Comparison of ENCODE assay signal across 8 cellular contexts in genomic region chr1:55702064-55702463, GRCh38.
DNase-seq lines count a peak whose midpoint lies in the region; ATAC-seq, FAIRE-seq and TF ChIP-seq lines count a peak whose summit lies in the region.

No MANE protein-coding gene starts in this region.

- H3K27me3 ChIP-seq in GM12878 (replicated peaks in 1 of 2; ENCODE audit: control insufficient read depth in 2 of 2, insufficient read depth in 2 of 2, low read length in 1 of 2): no peaks in the 10 kb centered on the region

- H3K9ac ChIP-seq in GM12878 (ENCODE audit: control insufficient read depth, insufficient read depth, low read length): no peak overlapping the region

- TF ChIP-seq POLR2A in GM12878 (IDR thresholded peaks at IDR 0.05; ENCODE audit: low read depth, low read length): no peak
- TF ChIP-seq POLR2A in H54 (IDR thresholded peaks at IDR 0.05; ENCODE audit: low read depth, low read length): no peak

- FAIRE-seq in GM12878 (lab: Jason Lieb, UNC) (peak; percentile 77), H54 (lab: Jason Lieb, UNC) (no peak)

- peak; percentile 84 for DNase-seq in DMS53 (lab: John Stamatoyannopoulos, UW)
- DNase-seq in Kasumi-1 (lab: John Stamatoyannopoulos, UW): peak; percentile 53 to 63
- no peak for DNase-seq in GM12878 (ENCODE audit: low read depth, low spot score)
- peak; percentile 6 for DNase-seq in medulla oblongata (ENCODE audit: extremely low spot score)
- DNase-seq in mucosa of gallbladder (ENCODE audit: low spot score): no peak
- no peak for DNase-seq in H54 (ENCODE audit: insufficient read length, low spot score)

- no peaks in the 10 kb centered on the region for H3K36me3 ChIP-seq in GM12878 (ENCODE audit: control insufficient read depth in 2 of 2, insufficient read depth in 2 of 2, low read length in 1 of 2)

- TF ChIP-seq CTCF in GM12878 (IDR thresholded peaks at IDR 0.05 in 2 of 3, conservative IDR thresholded peaks at IDR 0.05 in 1 of 3; ENCODE audit: control insufficient read depth in 2 of 3, extremely low read depth in 1 of 3, insufficient read depth in 1 of 3, low read depth in 3 of 3, low read length in 3 of 3): peak; percentile 64 to 90 (median 83)

- TF ChIP-seq EP300 in GM12878 (IDR thresholded peaks at IDR 0.05; ENCODE audit: borderline replicate concordance in 1 of 2, control insufficient read depth in 1 of 2, low read depth in 2 of 2, low read length in 2 of 2): no peak

- no peaks in the 10 kb centered on the region for H3K4me1 ChIP-seq in GM12878 (ENCODE audit: control insufficient read depth, insufficient read depth, low read length)

- CTCF ChIA-PET in GM12878 (lab: Yijun Ruan, JAX): interaction anchor here (1.0 to 3.5 kb wide), 5 partner anchors 23 to 1006 kb away, joined by 3 to 30 read pairs (median 5); no protein-coding TSS in a partner anchor

- no peaks in the 10 kb centered on the region for H3K9me3 ChIP-seq in GM12878 (replicated peaks; ENCODE audit: control insufficient read depth, insufficient read depth, low read length)

- no peak overlapping the region for H3K4me3 ChIP-seq in GM12878

- TF ChIP-seq RAD21 in GM12878 (IDR thresholded peaks at IDR 0.05; ENCODE audit: insufficient read depth, low read depth, low read length): peak; percentile 57

- SMC1A ChIA-PET in GM12878 (lab: Charles Lee; ENCODE audit: uncharacterized antibody, unreplicated experiment): interaction anchor here (0.6 to 1.2 kb wide), 5 partner anchors 61 to 887 kb away, joined by 3 to 4 read pairs (median 3); no protein-coding TSS in a partner anchor

- H3K27ac ChIP-seq in GM12878 (ENCODE audit: control insufficient read depth, insufficient read depth): no peak overlapping the region

- WGBS in GM12878 (ENCODE audit: insufficient coverage, insufficient replicate concordance, low lambda C conversion rate, missing lambda C conversion rate): 0% methylated on average over 1 of the region's 1 CpG

- in situ Hi-C loops in GM12878 (cut with MboI): loop anchor here (10.0 kb wide), 1 partner anchor 883 kb away; no protein-coding TSS in a partner anchor

- ATAC-seq in GM21528 (IDR thresholded peaks at IDR 0.05; ENCODE audit: low FRiP score, unreplicated experiment): peak; percentile 83
- ATAC-seq in GM12878: peak; percentile 85
- no peak for ATAC-seq in HG03025 (IDR thresholded peaks at IDR 0.05; ENCODE audit: low FRiP score, unreplicated experiment)

- no TSS peak for BruUV-seq in GM12878 (replicated peaks; lab: Mats Ljungman, UMichigan)

- POLR2A ChIA-PET in GM12878 (lab: Charles Lee): no interaction called here

- intact Hi-C loops in GM12878 (cut with micrococcal nuclease; ENCODE audit: unreplicated experiment): loop anchor here (2.0 to 5.0 kb wide), 2 partner anchors 705 to 879 kb away; no protein-coding TSS in a partner anchor

- H2AFZ ChIP-seq in GM12878 (ENCODE audit: control insufficient read depth, low read depth, low read length): no peak overlapping the region

- RAD21 ChIA-PET in GM12878 (lab: Charles Lee; ENCODE audit: unreplicated experiment): interaction anchor here (1.2 to 3.4 kb wide), 2 partner anchors 876 to 883 kb away, joined by 4 to 15 read pairs; no protein-coding TSS in a partner anchor

- H3K79me2 ChIP-seq in GM12878 (ENCODE audit: control insufficient read depth, insufficient read depth, low read length): no peaks in the 10 kb centered on the region

- H4K20me1 ChIP-seq in GM12878 (ENCODE audit: control insufficient read depth, insufficient read depth): no peaks in the 10 kb centered on the region

- no peak overlapping the region for H3K4me2 ChIP-seq in GM12878 (ENCODE audit: control insufficient read depth, insufficient read depth)

TF ChIP-seq in GM12878, 131 proteins besides CTCF, POLR2A, EP300 and RAD21:
- TF ChIP-seq IRF4 (IDR thresholded peaks at IDR 0.05; ENCODE audit: low read depth, low read length): no peak
- peak; percentile 48; the same call in 1 of the 2 replicates for TF ChIP-seq SMC3 (IDR thresholded peaks at IDR 0.05; ENCODE audit: borderline replicate concordance, low read length)

Comparison
In these comparisons a context has a peak if more than half of its experiments do, and no peak if none do; other contexts are left out.
1. DNase-seq: peak in DMS53 (single experiment), Kasumi-1 (2 of 2) and medulla oblongata (single experiment); none in GM12878 (single experiment), mucosa of gallbladder (single experiment) and H54 (single experiment).